ENCODE assay signal across 12 cellular contexts in genomic region chr1:204255966-204256365, GRCh38. TPM values are rescaled to one million over a fixed set of nuclear protein-coding genes. Genes with fewer than 3 reads are reported as not detected.
DNase-seq lines count a peak whose midpoint lies in the region; ATAC-seq, FAIRE-seq and TF ChIP-seq lines count a peak whose summit lies in the region.
"Had no signal": no experiment of that assay in that cellular context is flagged by ENCODE, and none has a peak within 500 bp of the region (broad histone marks: within the 10 kb centered on the region; RNA-seq: fewer than 3 reads in every experiment).

No MANE protein-coding gene starts in this region.

- H3F3A ChIP-seq in GM23338 (replicated peaks; ENCODE audit: low read depth) = peaks cover 5% of the 10 kb centered on the region; the same call in 1 of the 2 replicates

- H4K20me1 ChIP-seq in GM23338 (replicated peaks; ENCODE audit: insufficient read depth) (no peaks in the 10 kb centered on the region), astrocyte (ENCODE audit: insufficient read depth, low read length) (no peaks in the 10 kb centered on the region), Karpas-422 (ENCODE audit: insufficient read depth, low read depth, low read length) (no peaks in the 10 kb centered on the region)

- no peak overlapping the region for H3K9ac ChIP-seq in astrocyte (ENCODE audit: low read length)
- no peak overlapping the region for H3K9ac ChIP-seq in Karpas-422 (ENCODE audit: low read length)

- intact Hi-C loops in upper lobe of right lung (cut with DNase I) = loop anchor here (10.0 kb wide), 1 partner anchor 109 kb away; no protein-coding TSS in a partner anchor

- no peaks in the 10 kb centered on the region for H3K9me3 ChIP-seq in astrocyte (ENCODE audit: insufficient read depth, low read depth, low read length)
- H3K9me3 ChIP-seq in upper lobe of right lung = no peaks in the 10 kb centered on the region
- no peaks in the 10 kb centered on the region for H3K9me3 ChIP-seq in Karpas-422 (ENCODE audit: low read length)
- H3K9me3 ChIP-seq in tibial nerve = no peaks in the 10 kb centered on the region

- FAIRE-seq in astrocyte (lab: Jason Lieb, UNC) = no peak

- TF ChIP-seq CTCF in GM23338 (conservative IDR thresholded peaks at IDR 0.05; ENCODE audit: low read depth in 2 of 2) (no peak), astrocyte (IDR thresholded peaks at IDR 0.05; ENCODE audit: insufficient read depth, low read depth, low read length) (no peak), foreskin fibroblast (IDR thresholded peaks at IDR 0.05; ENCODE audit: low read depth, low read length) (no peak), progenitor cell of endocrine pancreas (IDR thresholded peaks at IDR 0.05; ENCODE audit: unreplicated experiment) (no peak), upper lobe of right lung (IDR thresholded peaks at IDR 0.05) (no peak), tibial nerve (IDR thresholded peaks at IDR 0.05) (no peak)

- H3K36me3 Mint-ChIP-seq in GM23338 (ENCODE audit: low read depth) = peaks cover 21% of the 10 kb centered on the region
- no peaks in the 10 kb centered on the region for H3K36me3 Mint-ChIP-seq in astrocyte (ENCODE audit: low read depth, unreplicated experiment)
- peaks cover 22% of the 10 kb centered on the region for H3K36me3 Mint-ChIP-seq in progenitor cell of endocrine pancreas (ENCODE audit: insufficient read depth)
- H3K36me3 Mint-ChIP-seq: CD8-positive, alpha-beta memory T cell had no signal

- no peak for TF ChIP-seq POLR2A in tibial nerve (IDR thresholded peaks at IDR 0.05)

- H3K4me1 Mint-ChIP-seq in GM23338 (peaks cover 55% of the 10 kb centered on the region), astrocyte (ENCODE audit: low read depth, unreplicated experiment) (peaks cover 13% of the 10 kb centered on the region), progenitor cell of endocrine pancreas (ENCODE audit: low read depth) (no peaks in the 10 kb centered on the region)
- H3K4me1 Mint-ChIP-seq: CD8-positive, alpha-beta memory T cell had no signal

- H3K4me3 Mint-ChIP-seq in GM23338 = peak overlapping the region; percentile 49; the same call in 2 of the 3 replicates
- no peak overlapping the region for H3K4me3 Mint-ChIP-seq in astrocyte (ENCODE audit: unreplicated experiment)
- no peak overlapping the region for H3K4me3 Mint-ChIP-seq in progenitor cell of endocrine pancreas (ENCODE audit: low read depth)
- H3K4me3 Mint-ChIP-seq: CD8-positive, alpha-beta memory T cell had no signal

- no peaks in the 10 kb centered on the region for H3K36me3 ChIP-seq in GM23338 (ENCODE audit: insufficient read depth)
- no peaks in the 10 kb centered on the region for H3K36me3 ChIP-seq in astrocyte (ENCODE audit: insufficient read depth, low read length)
- H3K36me3 ChIP-seq in upper lobe of right lung = no peaks in the 10 kb centered on the region
- no peaks in the 10 kb centered on the region for H3K36me3 ChIP-seq in Karpas-422 (ENCODE audit: insufficient read depth, low read length)
- H3K36me3 ChIP-seq in tibial nerve = peaks cover 0 to 8% (median 0%) of the 10 kb centered on the region in 3 donors

- TF ChIP-seq EP300 in tibial nerve (IDR thresholded peaks at IDR 0.05) = no peak

- 61 to 66% methylated on average over 5 of the region's 5 CpGs for WGBS in tibial nerve, 2 donors

- H3K27me3 Mint-ChIP-seq in GM23338 (ENCODE audit: insufficient read depth, low read depth, poor library complexity) (peaks cover 15% of the 10 kb centered on the region), astrocyte (ENCODE audit: low read depth, unreplicated experiment) (peaks cover 29% of the 10 kb centered on the region), progenitor cell of endocrine pancreas (no peaks in the 10 kb centered on the region)

- H3K27ac Mint-ChIP-seq in GM23338 (peak overlapping the region; percentile 88), astrocyte (ENCODE audit: unreplicated experiment) (peak overlapping the region; percentile 62), progenitor cell of endocrine pancreas (peak overlapping the region; percentile 18)
- H3K27ac Mint-ChIP-seq: CD8-positive, alpha-beta memory T cell had no signal

- DNase-seq in GM23338 (ENCODE audit: low spot score) = peak; percentile 54
- peak; percentile 19 for DNase-seq in astrocyte (ENCODE audit: low read depth)
- DNase-seq in foreskin fibroblast = peak; percentile 28 to 59
- DNase-seq in progenitor cell of endocrine pancreas (ENCODE audit: low spot score, unreplicated experiment) = no peak
- DNase-seq in NCI-H2107 (lab: John Stamatoyannopoulos, UW) = no peak
- DNase-seq in upper lobe of right lung = no peak
- DNase-seq in Karpas-422 = no peak
- DNase-seq in tibial nerve (ENCODE audit: low spot score in 2 of 2) = no peak
- DNase-seq: activated effector memory CD4-positive, alpha-beta T cell treated with anti-CD3 and anti-CD28 coated beads, Interleukin-2, amount 50 U/mL, for 16 hours; CD8-positive, alpha-beta memory T cell; stimulated activated naive CD4-positive, alpha-beta T cell had no signal

- H3K9me2 ChIP-seq in GM23338 (ENCODE audit: insufficient read depth) (no peaks in the 10 kb centered on the region), Karpas-422 (replicated peaks; ENCODE audit: insufficient read depth, low read length) (no peaks in the 10 kb centered on the region)

- H3K4me2 ChIP-seq in GM23338 (peak overlapping the region; percentile 59), astrocyte (ENCODE audit: low read length) (no peak overlapping the region), Karpas-422 (ENCODE audit: low read depth, low read length, poor library complexity, severe bottlenecking) (no peak overlapping the region)

- H3K79me2 ChIP-seq in GM23338 (replicated peaks; ENCODE audit: insufficient read depth) = no peaks in the 10 kb centered on the region
- H3K79me2 ChIP-seq in astrocyte (ENCODE audit: insufficient read depth, low read length) = no peaks in the 10 kb centered on the region
- H3K79me2 ChIP-seq in Karpas-422 (ENCODE audit: low read length) = no peaks in the 10 kb centered on the region

- ATAC-seq in GM23338 = peak; percentile 29
- no peak for ATAC-seq in upper lobe of right lung

- H3K4me1 ChIP-seq in GM23338 (ENCODE audit: insufficient read depth) (peaks cover 32% of the 10 kb centered on the region), astrocyte (ENCODE audit: insufficient read depth, low read length) (peaks cover 7% of the 10 kb centered on the region), upper lobe of right lung (no peaks in the 10 kb centered on the region), Karpas-422 (ENCODE audit: low read length) (no peaks in the 10 kb centered on the region), tibial nerve (peaks cover 0 to 12% (median 3%) of the 10 kb centered on the region in 4 donors)

- H3K27me3 ChIP-seq in GM23338 (ENCODE audit: insufficient read depth) = no peaks in the 10 kb centered on the region
- H3K27me3 ChIP-seq in astrocyte (ENCODE audit: insufficient read depth, low read length) = no peaks in the 10 kb centered on the region
- H3K27me3 ChIP-seq in upper lobe of right lung = no peaks in the 10 kb centered on the region
- no peaks in the 10 kb centered on the region for H3K27me3 ChIP-seq in Karpas-422 (ENCODE audit: low read length)
- H3K27me3 ChIP-seq in tibial nerve = no peaks in the 10 kb centered on the region

- H3K27ac ChIP-seq in GM23338 (ENCODE audit: low read depth) (peak overlapping the region; percentile 71), astrocyte (ENCODE audit: low read depth, low read length) (no peak overlapping the region), upper lobe of right lung (no peak overlapping the region), Karpas-422 (ENCODE audit: low read length) (no peak overlapping the region), tibial nerve (peak overlapping the region in 2 of 4 donors; percentile 12 to 49)

- H3K4me3 ChIP-seq in GM23338 (peak overlapping the region; percentile 33), astrocyte (ENCODE audit: insufficient read depth, low read depth, low read length) (no peak overlapping the region), foreskin fibroblast (ENCODE audit: low read depth in 1 of 2, low read length in 2 of 2) (no peak overlapping the region), upper lobe of right lung (no peak overlapping the region), Karpas-422 (ENCODE audit: low read length) (no peak overlapping the region), tibial nerve (no peak overlapping the region)

- H3K9me3 Mint-ChIP-seq in GM23338 (no peaks in the 10 kb centered on the region), astrocyte (ENCODE audit: unreplicated experiment) (no peaks in the 10 kb centered on the region), progenitor cell of endocrine pancreas (ENCODE audit: low read depth) (no peaks in the 10 kb centered on the region)
- H3K9me3 Mint-ChIP-seq: CD8-positive, alpha-beta memory T cell had no signal

- no peak overlapping the region for H2AFZ ChIP-seq in GM23338
- peak overlapping the region; percentile 31 for H2AFZ ChIP-seq in astrocyte (ENCODE audit: low read depth, low read length)
- H2AFZ ChIP-seq in Karpas-422 (ENCODE audit: low read length) = no peak overlapping the region

TF ChIP-seq in GM23338, 12 proteins besides CTCF, POLR2A, EP300 and RAD21 (continues in another document):
- TF ChIP-seq ETS1 (IDR thresholded peaks at IDR 0.05) (no peak), CREB1 (CRISPR knock-in tag; IDR thresholded peaks at IDR 0.05; ENCODE audit: low read depth) (no peak), NANOG (IDR thresholded peaks at IDR 0.05; ENCODE audit: borderline replicate concordance) (no peak), STAT1 (IDR thresholded peaks at IDR 0.05; ENCODE audit: unreplicated experiment) (no peak)

RNA-seq across cellular contexts. Expression of gene GOLT1A, which starts 42.2 kb away (rescaled TPM):
- 3.0 and 7.0 TPM in 2 replicates for total RNA-seq in GM23338 (2014; rRNA removed; shearing (Covaris generic))
- 7.2 and 10.7 TPM in 2 replicates for polyA plus RNA-seq in GM23338 (2016; fragmentation: Nextera tagmentation; extraction: Ambion mirVana)
- total RNA-seq in astrocyte (0.50 and 0.65 TPM in 2 replicates), progenitor cell of endocrine pancreas (4.2 and 5.0 TPM in 2 replicates), upper lobe of right lung (22.4 TPM), tibial nerve (not detected)
- total RNA-seq in Karpas-422 (2014; rRNA removed; shearing (Covaris generic); ENCODE audit: low replicate concordance) = not detected in 2 replicates
- total RNA-seq: CD8-positive, alpha-beta memory T cell; SK-MEL-5 had no signal
- polyA plus RNA-seq: CD8-positive, alpha-beta memory T cell had no signal

RNA-seq across cellular contexts. Expression of gene KISS1, which starts 59.7 kb away (rescaled TPM):
- total RNA-seq in GM23338 (2014; rRNA removed; shearing (Covaris generic)) = 0.70 TPM in 1 of 2 replicates, not detected in the other
- not detected in 2 replicates for polyA plus RNA-seq in GM23338 (2016; fragmentation: Nextera tagmentation; extraction: Ambion mirVana)
- 2.2 and 2.7 TPM in 2 replicates for total RNA-seq in astrocyte
- not detected in 2 replicates for total RNA-seq in progenitor cell of endocrine pancreas
- total RNA-seq in upper lobe of right lung = 2.9 TPM
- total RNA-seq in Karpas-422 (2014; rRNA removed; shearing (Covaris generic); ENCODE audit: low replicate concordance) = not detected in 2 replicates
- total RNA-seq in tibial nerve = not detected
- total RNA-seq: CD8-positive, alpha-beta memory T cell; SK-MEL-5 had no signal
- polyA plus RNA-seq: CD8-positive, alpha-beta memory T cell had no signal

Comparison
In these comparisons a context has a peak if more than half of its experiments do, and no peak if none do; other contexts are left out.
1. DNase-seq: peak in GM23338 (single experiment), astrocyte (single experiment) and foreskin fibroblast (2 of 2); none in progenitor cell of endocrine pancreas (single experiment), NCI-H2107 (single experiment), upper lobe of right lung (single experiment), Karpas-422 (single experiment) and tibial nerve (0 of 2).
2. H3K27ac Mint-ChIP-seq: peak in every context shown above with its lines; median percentile 88 in GM23338; 62 in astrocyte; 18 in progenitor cell of endocrine pancreas.